9 cellular contexts compared by ENCODE assay signal in the genomic region with DNA sequence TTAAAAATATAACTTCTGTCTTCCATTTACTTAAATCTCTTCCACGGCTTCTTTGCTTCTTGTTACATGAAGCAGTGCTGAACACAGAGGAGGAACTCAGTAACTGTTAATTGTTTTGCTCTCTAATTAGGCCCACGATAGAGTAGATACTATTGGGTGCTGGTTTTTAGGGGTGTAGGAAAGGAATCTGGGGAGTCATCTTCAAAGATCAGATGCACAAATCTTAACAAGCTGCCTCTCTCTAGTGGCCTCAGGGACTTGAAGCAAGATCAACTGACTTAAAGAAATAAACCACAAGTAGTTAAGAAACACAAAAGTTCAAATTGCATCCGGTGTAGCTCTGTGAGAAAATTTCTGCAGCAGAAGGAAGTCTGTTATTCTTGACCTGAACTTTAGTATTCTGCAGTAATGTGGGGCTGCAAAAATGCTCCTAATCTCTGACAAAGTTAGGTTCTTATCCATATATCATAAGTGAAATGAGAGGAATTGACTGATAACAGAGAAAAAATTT. TPM values are rescaled to one million over a fixed set of nuclear protein-coding genes. Genes with fewer than 3 reads are reported as not detected.
A peak's percentile ranks its signal among the peaks of the same experiment; 100 is the strongest.
DNase-seq lines count a peak whose midpoint lies in the region; ATAC-seq, FAIRE-seq and TF ChIP-seq lines count a peak whose summit lies in the region.
"Had no signal": no experiment of that assay in that cellular context is flagged by ENCODE, and none has a peak within 500 bp of the region (broad histone marks: within the 10 kb centered on the region; RNA-seq: fewer than 3 reads in every experiment).

No MANE protein-coding gene starts in this region.

- DNase-seq in AG10803 (ENCODE audit: low read depth) (peak; percentile 35), GM19239 (ENCODE audit: insufficient read length, low spot score) (peak; percentile 35), sciatic nerve (ENCODE audit: low spot score) (no peak), G401 (ENCODE audit: low spot score) (no peak), midbrain (lab: John Stamatoyannopoulos, UW) (no peak)
- DNase-seq in activated naive CD8-positive, alpha-beta T cell treated with anti-CD3 and anti-CD28 coated beads, Interleukin-2, amount 50 U/mL, for 24 hours, result no peak
- DNase-seq in stimulated activated CD4-positive, alpha-beta T cell treated with anti-CD3 and anti-CD28 coated beads, Interleukin-1b, Interleukin-23, amount 100 ng/mL, for 48 hours, result no peak

- H3K27ac Mint-ChIP-seq in activated naive CD8-positive, alpha-beta T cell treated with anti-CD3 and anti-CD28 coated beads, Interleukin-2, amount 50 U/mL, for 24 hours, result peak overlapping the region; percentile 86

- peak overlapping the region; percentile 52 for H3K4me3 Mint-ChIP-seq in activated naive CD8-positive, alpha-beta T cell treated with anti-CD3 and anti-CD28 coated beads, Interleukin-2, amount 50 U/mL, for 24 hours

- TF ChIP-seq CTCF in AG10803 (conservative IDR thresholded peaks at IDR 0.05; ENCODE audit: low read length), result no peak

- no peak overlapping the region for H3K4me3 ChIP-seq in AG10803 (ENCODE audit: low read length)

- ATAC-seq in HG03520 (IDR thresholded peaks at IDR 0.05; ENCODE audit: unreplicated experiment), result peak; percentile 57
- peak; percentile 79 for ATAC-seq in activated naive CD8-positive, alpha-beta T cell treated with anti-CD3 and anti-CD28 coated beads, Interleukin-2, amount 50 U/mL, for 24 hours
- peak; percentile 52 for ATAC-seq in sciatic nerve

- peaks cover 28% of the 10 kb centered on the region for H3K9me3 Mint-ChIP-seq in activated naive CD8-positive, alpha-beta T cell treated with anti-CD3 and anti-CD28 coated beads, Interleukin-2, amount 50 U/mL, for 24 hours

- peak; percentile 90 for FAIRE-seq in GM19239 (lab: Jason Lieb, UNC)
- FAIRE-seq: bronchial epithelial cell had no signal

- no peaks in the 10 kb centered on the region for H3K27me3 Mint-ChIP-seq in activated naive CD8-positive, alpha-beta T cell treated with anti-CD3 and anti-CD28 coated beads, Interleukin-2, amount 50 U/mL, for 24 hours

- H3K36me3 Mint-ChIP-seq in activated naive CD8-positive, alpha-beta T cell treated with anti-CD3 and anti-CD28 coated beads, Interleukin-2, amount 50 U/mL, for 24 hours (ENCODE audit: low read depth), result peaks cover 19% of the 10 kb centered on the region

- in situ Hi-C loops in G401 (cut with HindIII; ENCODE audit: low sequenced_read_pairs), result no loop called here

- H3K4me1 Mint-ChIP-seq in activated naive CD8-positive, alpha-beta T cell treated with anti-CD3 and anti-CD28 coated beads, Interleukin-2, amount 50 U/mL, for 24 hours, result peaks cover 84% of the 10 kb centered on the region

- intact Hi-C loops in sciatic nerve (cut with DNase I), result no loop called here

RNA-seq across cellular contexts. Expression of a gene that starts 51.6 kb away (rescaled TPM):
- total RNA-seq in sciatic nerve, result 37.1 TPM
- 3.5 and 4.7 TPM in 2 replicates for total RNA-seq in G401 (2014; rRNA removed; shearing (Covaris generic))

Comparison
In these comparisons a context has a peak if more than half of its experiments do, and no peak if none do; other contexts are left out.
1. DNase-seq: peak in AG10803 (single experiment) and GM19239 (single experiment); none in activated naive CD8-positive, alpha-beta T cell treated with anti-CD3 and anti-CD28 coated beads, Interleukin-2, amount 50 U/mL, for 24 hours (single experiment), sciatic nerve (single experiment), G401 (single experiment), midbrain (single experiment) and stimulated activated CD4-positive, alpha-beta T cell treated with anti-CD3 and anti-CD28 coated beads, Interleukin-1b, Interleukin-23, amount 100 ng/mL, for 48 hours (single experiment).
2. Peak in every context shown above with its lines, with median percentiles within 50 percentile points of each other: ATAC-seq.